Comparison of ENCODE assay signal across 14 cellular contexts in genomic region chr3:195186041-195186709, GRCh38.
A peak's percentile ranks its signal among the peaks of the same experiment; 100 is the strongest.
DNase-seq lines count a peak whose midpoint lies in the region; ATAC-seq and TF ChIP-seq lines count a peak whose summit lies in the region.
"Had no signal": no experiment of that assay in that cellular context is flagged by ENCODE, and none has a peak within 500 bp of the region (broad histone marks: within the 10 kb centered on the region; RNA-seq: fewer than 3 reads in every experiment).

No MANE protein-coding gene starts in this region.

- no TSS peak for BruUV-seq in OCI-LY7 (replicated peaks; lab: Mats Ljungman, UMichigan)

- ATAC-seq in activated CD4-positive, alpha-beta T cell treated with anti-CD3 and anti-CD28 coated beads for 36 hours, result no peak
- ATAC-seq in GM18511 (IDR thresholded peaks at IDR 0.05; ENCODE audit: unreplicated experiment), result no peak
- ATAC-seq: heart right ventricle had no signal

- no peak for DNase-seq in activated CD4-positive, alpha-beta T cell treated with anti-CD3 and anti-CD28 coated beads for 36 hours
- no peak for DNase-seq in activated CD4-positive, alpha-beta T cell treated with anti-CD3 and anti-CD28 coated beads, Interleukin-2, amount 50 U/mL, for 48 hours
- DNase-seq in OCI-LY7 (ENCODE audit: low spot score) (peak; percentile 22), endodermal cell (peak; percentile 7), smooth muscle cell (lab: John Stamatoyannopoulos, UW; ENCODE audit: unreplicated experiment) (no peak), C1 segment of cervical spinal cord (lab: John Stamatoyannopoulos, UW) (no peak), HuH-7 (ENCODE audit: low spot score) (no peak)
- DNase-seq: heart right ventricle, NCI-H2029 treated with DMSO at 0.1 percent for 48 hours, psoas muscle, T-helper 1 cell had no signal

- no peaks in the 10 kb centered on the region for H3K27me3 Mint-ChIP-seq in activated CD4-positive, alpha-beta T cell treated with anti-CD3 and anti-CD28 coated beads for 36 hours
- H3K27me3 Mint-ChIP-seq in endodermal cell (ENCODE audit: insufficient read depth), result no peaks in the 10 kb centered on the region

- H3K4me2 ChIP-seq in OCI-LY7 (ENCODE audit: low read length) (peak overlapping the region; percentile 7; the same call in 1 of the 2 replicates), smooth muscle cell (no peak overlapping the region)
- H3K4me2 ChIP-seq: KMS-11 had no signal

- H3K4me1 Mint-ChIP-seq in activated CD4-positive, alpha-beta T cell treated with anti-CD3 and anti-CD28 coated beads for 36 hours, result peaks cover 55% of the 10 kb centered on the region
- H3K4me1 Mint-ChIP-seq in endodermal cell, result peaks cover 32% of the 10 kb centered on the region

- H3K79me2 ChIP-seq in OCI-LY7 (ENCODE audit: insufficient read depth, low read depth, low read length) (no peaks in the 10 kb centered on the region), smooth muscle cell (ENCODE audit: low read depth) (peaks cover 16% of the 10 kb centered on the region)

- H3K27me3 ChIP-seq in endodermal cell (ENCODE audit: control insufficient read depth, insufficient read depth, low read length, poor library complexity, severe bottlenecking) (no peaks in the 10 kb centered on the region), smooth muscle cell (ENCODE audit: low read depth) (no peaks in the 10 kb centered on the region)
- H3K27me3 ChIP-seq: heart right ventricle had no signal

- H3K4me3 ChIP-seq in OCI-LY7 (ENCODE audit: low read depth, low read length, poor library complexity, severe bottlenecking) (no peak overlapping the region), endodermal cell (ENCODE audit: low read length) (no peak overlapping the region), smooth muscle cell (no peak overlapping the region)
- H3K4me3 ChIP-seq: heart right ventricle, psoas muscle had no signal

- H3K4me3 Mint-ChIP-seq in activated CD4-positive, alpha-beta T cell treated with anti-CD3 and anti-CD28 coated beads for 36 hours, result no peak overlapping the region
- no peak overlapping the region for H3K4me3 Mint-ChIP-seq in endodermal cell

- peaks cover 8% of the 10 kb centered on the region for H3K36me3 Mint-ChIP-seq in activated CD4-positive, alpha-beta T cell treated with anti-CD3 and anti-CD28 coated beads for 36 hours (ENCODE audit: low read depth)
- peaks cover 3% of the 10 kb centered on the region for H3K36me3 Mint-ChIP-seq in endodermal cell (ENCODE audit: low read depth)

- peaks cover 8% of the 10 kb centered on the region for H3K9me3 Mint-ChIP-seq in activated CD4-positive, alpha-beta T cell treated with anti-CD3 and anti-CD28 coated beads for 36 hours (ENCODE audit: low read depth)
- peaks cover 5% of the 10 kb centered on the region for H3K9me3 Mint-ChIP-seq in endodermal cell

- no peaks in the 10 kb centered on the region for H4K20me1 ChIP-seq in OCI-LY7 (ENCODE audit: insufficient read depth, low read length)
- no peaks in the 10 kb centered on the region for H4K20me1 ChIP-seq in smooth muscle cell (ENCODE audit: low read depth)

- H3K9ac ChIP-seq in endodermal cell (ENCODE audit: extremely low read depth, low read length, poor library complexity, severe bottlenecking) (no peak overlapping the region), smooth muscle cell (ENCODE audit: low read depth) (no peak overlapping the region)
- H3K9ac ChIP-seq: KMS-11 had no signal

- CTCF ChIA-PET in activated CD4-positive, alpha-beta T cell treated with anti-CD3 and anti-CD28 coated beads for 36 hours (lab: Charles Lee), result no interaction called here
- CTCF ChIA-PET in OCI-LY7 (lab: Charles Lee; ENCODE audit: unreplicated experiment), result interaction anchor here (0.7 to 1.5 kb wide), 2 partner anchors 12 to 31 kb away, joined by 3 to 4 read pairs; no protein-coding TSS in a partner anchor

- H3K4me1 ChIP-seq in OCI-LY7 (ENCODE audit: insufficient read depth, low read length, poor library complexity, severe bottlenecking), result peaks cover 15% of the 10 kb centered on the region
- H3K4me1 ChIP-seq in endodermal cell (ENCODE audit: control insufficient read depth, insufficient read depth, low read length), result peaks cover 6% of the 10 kb centered on the region
- peaks cover 16% of the 10 kb centered on the region for H3K4me1 ChIP-seq in smooth muscle cell (ENCODE audit: low read depth)

- peaks cover 21% of the 10 kb centered on the region for H3F3A ChIP-seq in smooth muscle cell (ENCODE audit: low read depth)

- H3K9me2 ChIP-seq in OCI-LY7 (ENCODE audit: insufficient read depth, low read length), result no peaks in the 10 kb centered on the region

- POLR2A ChIA-PET in activated CD4-positive, alpha-beta T cell treated with anti-CD3 and anti-CD28 coated beads for 36 hours (lab: Charles Lee), result interaction anchor here (0.6 to 1.0 kb wide), 2 partner anchors 8 to 41 kb away, joined by 5 to 7 read pairs; no protein-coding TSS in a partner anchor
- POLR2A ChIA-PET in OCI-LY7 (lab: Charles Lee), result interaction anchor here (0.6 to 1.9 kb wide), 2 partner anchors 14 to 417 kb away, joined by 3 to 5 read pairs; no protein-coding TSS in a partner anchor

- TF ChIP-seq CTCF in OCI-LY7 (conservative IDR thresholded peaks at IDR 0.05; ENCODE audit: low read length) (no peak), endodermal cell (conservative IDR thresholded peaks at IDR 0.05) (no peak), smooth muscle cell (IDR thresholded peaks at IDR 0.05; ENCODE audit: borderline replicate concordance, insufficient read depth, poor library complexity, severe bottlenecking) (no peak)

- H3K27ac ChIP-seq in OCI-LY7 (ENCODE audit: low read depth, low read length, poor library complexity, severe bottlenecking) (no peak overlapping the region), endodermal cell (ENCODE audit: low read depth, low read length) (no peak overlapping the region), smooth muscle cell (ENCODE audit: low read depth) (peak overlapping the region; percentile 99)
- H3K27ac ChIP-seq: 22Rv1, KMS-11, psoas muscle had no signal

- H3K27ac Mint-ChIP-seq in activated CD4-positive, alpha-beta T cell treated with anti-CD3 and anti-CD28 coated beads for 36 hours, result peak overlapping the region; percentile 15
- peak overlapping the region; percentile 80 for H3K27ac Mint-ChIP-seq in endodermal cell

- WGBS in endodermal cell (ENCODE audit: insufficient coverage in 1 of 2, insufficient read length in 1 of 2), 2 experiments, result 93 to 96% methylated on average over 6 to 9 of the region's 9 CpGs
- 75% methylated on average over 9 of the region's 9 CpGs for WGBS in smooth muscle cell (ENCODE audit: low lambda C conversion rate)

- H3K9me3 ChIP-seq in OCI-LY7 (ENCODE audit: low read length) (peaks cover 10% of the 10 kb centered on the region), endodermal cell (ENCODE audit: control insufficient read depth, low read length) (peaks cover 4% of the 10 kb centered on the region), smooth muscle cell (replicated peaks; ENCODE audit: low read depth) (no peaks in the 10 kb centered on the region)

- H2AFZ ChIP-seq in OCI-LY7 (ENCODE audit: low read length) (no peak overlapping the region), smooth muscle cell (ENCODE audit: low read depth) (no peak overlapping the region)

- intact Hi-C loops in activated CD4-positive, alpha-beta T cell treated with anti-CD3 and anti-CD28 coated beads for 36 hours (cut with DNase I, micrococcal nuclease), result no loop called here
- intact Hi-C loops in OCI-LY7 (cut with micrococcal nuclease; ENCODE audit: unreplicated experiment), result no loop called here

- H3K36me3 ChIP-seq in OCI-LY7 (ENCODE audit: insufficient read depth, low read length) (no peaks in the 10 kb centered on the region; the same call in 1 of the 2 replicates), endodermal cell (ENCODE audit: control insufficient read depth, insufficient read depth, low read length) (no peaks in the 10 kb centered on the region), smooth muscle cell (ENCODE audit: low read depth) (no peaks in the 10 kb centered on the region)
- H3K36me3 ChIP-seq: heart right ventricle had no signal

Comparison
In these comparisons a context has a peak if more than half of its experiments do, and no peak if none do; other contexts are left out.
1. DNase-seq: peak in OCI-LY7 (single experiment) and endodermal cell (single experiment); none in activated CD4-positive, alpha-beta T cell treated with anti-CD3 and anti-CD28 coated beads for 36 hours (single experiment), activated CD4-positive, alpha-beta T cell treated with anti-CD3 and anti-CD28 coated beads, Interleukin-2, amount 50 U/mL, for 48 hours (0 of 2), smooth muscle cell (single experiment), C1 segment of cervical spinal cord (0 of 14) and HuH-7 (single experiment).